In genomic region chr2:236051351-236051750, GRCh38 we compare ENCODE assay signal across 17 cellular contexts.
DNase-seq lines count a peak whose midpoint lies in the region; ATAC-seq and TF ChIP-seq lines count a peak whose summit lies in the region.
"Had no signal": no experiment of that assay in that cellular context is flagged by ENCODE, and none has a peak within 500 bp of the region (broad histone marks: within the 10 kb centered on the region; RNA-seq: fewer than 3 reads in every experiment).

No MANE protein-coding gene starts in this region.

- no peak overlapping the region for H3K23ac ChIP-seq in IMR-90 (ENCODE audit: low read depth, low read length)

- in situ Hi-C loops in IMR-90 (cut with MboI; ENCODE audit: low sequenced_read_pairs) = no loop called here
- in situ Hi-C loops in transverse colon (cut with MboI; ENCODE audit: low pct_ligation_motif_present in 1 of 4, low pct_unique_long_range_greater_than_20kb in 1 of 4, low sequenced_read_pairs in 3 of 4) = no loop called here

- no peak overlapping the region for H3K4ac ChIP-seq in IMR-90 (ENCODE audit: low read depth, low read length)

- H2AFZ ChIP-seq in IMR-90 (replicated peaks; ENCODE audit: low read length, poor library complexity) = peak overlapping the region; percentile 21

- peak overlapping the region; percentile 70 for H2AK9ac ChIP-seq in IMR-90 (replicated peaks; ENCODE audit: low read depth, low read length, poor library complexity)

- dilution Hi-C loops in IMR-90 (cut with HindIII; ENCODE audit: low sequenced_read_pairs, unreplicated experiment) = no loop called here

- H3K27me3 ChIP-seq in IMR-90 (ENCODE audit: control insufficient read depth, insufficient read depth, low read length) (no peaks in the 10 kb centered on the region), thyroid gland (no peaks in the 10 kb centered on the region), transverse colon (no peaks in the 10 kb centered on the region)
- H3K27me3 ChIP-seq: BLaER1 had no signal

- no peak overlapping the region for H2AK5ac ChIP-seq in IMR-90 (ENCODE audit: low read depth, low read length)

- H3K36me3 Mint-ChIP-seq in type B pancreatic cell = peaks cover 24% of the 10 kb centered on the region
- H3K36me3 Mint-ChIP-seq: CD14-positive monocyte; CD4-positive, alpha-beta memory T cell; IgD-negative memory B cell had no signal

- no peaks in the 10 kb centered on the region for H3K79me1 ChIP-seq in IMR-90 (ENCODE audit: low read depth in 1 of 2, low read length in 2 of 2)

- no peak overlapping the region for H2BK20ac ChIP-seq in IMR-90 (ENCODE audit: low read depth, low read length)

- peaks cover 34% of the 10 kb centered on the region for H3K4me1 Mint-ChIP-seq in type B pancreatic cell (ENCODE audit: unreplicated experiment)
- H3K4me1 Mint-ChIP-seq: CD14-positive monocyte, IgD-negative memory B cell had no signal

- TF ChIP-seq EP300 in transverse colon (IDR thresholded peaks at IDR 0.05; ENCODE audit: low read depth) = no peak

- H3K9me1 ChIP-seq in IMR-90 (ENCODE audit: insufficient read depth, low read length) = no peaks in the 10 kb centered on the region

- peaks cover 10% of the 10 kb centered on the region for H3K36me3 ChIP-seq in IMR-90 (ENCODE audit: control insufficient read depth, insufficient read depth, low read length)
- no peaks in the 10 kb centered on the region for H3K36me3 ChIP-seq in thyroid gland
- H3K36me3 ChIP-seq in transverse colon = peaks cover 0 to 3% (median 0%) of the 10 kb centered on the region in 4 donors

- no peak overlapping the region for H3K14ac ChIP-seq in IMR-90 (replicated peaks; ENCODE audit: low read depth, low read length)

- no TSS peak for BruUV-seq in IMR-90 (replicated peaks; lab: Mats Ljungman, UMichigan)

- no peak for TF ChIP-seq RAD21 in IMR-90 (IDR thresholded peaks at IDR 0.05; ENCODE audit: low read length)

- H4K20me1 ChIP-seq in IMR-90 (ENCODE audit: insufficient read depth, low read length) = no peaks in the 10 kb centered on the region

- H4K5ac ChIP-seq in IMR-90 (ENCODE audit: low read depth, low read length) = no peak overlapping the region

- WGBS in IMR-90 (ENCODE audit: extremely low coverage in 2 of 2, insufficient read length in 1 of 2), 2 experiments = 29% methylated on average over 1 of the region's 10 CpGs; no CpG with 5 or more reads in 1 of the 2 experiments
- 72 to 78% methylated on average over 10 of the region's 10 CpGs for WGBS in thyroid gland, 2 donors
- WGBS in transverse colon (ENCODE audit: low coverage in 1 of 2), 2 donors = 66 to 86% methylated on average over 1 to 10 of the region's 10 CpGs

- no peak overlapping the region for H3K4me3 Mint-ChIP-seq in type B pancreatic cell
- H3K4me3 Mint-ChIP-seq: CD14-positive monocyte; CD4-positive, alpha-beta memory T cell; IgD-negative memory B cell had no signal

- H3K4me1 ChIP-seq in IMR-90 (ENCODE audit: control insufficient read depth, insufficient read depth, low read length) (no peaks in the 10 kb centered on the region), thyroid gland (no peaks in the 10 kb centered on the region), transverse colon (peaks cover 0 to 11% (median 2%) of the 10 kb centered on the region in 4 donors)

- H2BK15ac ChIP-seq in IMR-90 (ENCODE audit: low read depth, low read length) = no peak overlapping the region

- H3K9me3 Mint-ChIP-seq in type B pancreatic cell = no peaks in the 10 kb centered on the region

- H3K56ac ChIP-seq in IMR-90 (ENCODE audit: extremely low read depth, insufficient read depth, low read length) = no peak overlapping the region

- no peak overlapping the region for H3K4me2 ChIP-seq in IMR-90 (ENCODE audit: low read depth, low read length)
- H3K4me2 ChIP-seq: BLaER1 had no signal

- no peak overlapping the region for H2BK120ac ChIP-seq in IMR-90 (ENCODE audit: low read depth, low read length)

- H3K27me3 Mint-ChIP-seq in type B pancreatic cell = peaks cover 9% of the 10 kb centered on the region

- no peak for DNase-seq in left cardiac atrium
- no peak for DNase-seq in left ventricle myocardium superior
- no peak for DNase-seq in IMR-90
- peak; percentile 47 for DNase-seq in mesenteric fat pad (ENCODE audit: low spot score)
- no peak for DNase-seq in type B pancreatic cell (ENCODE audit: extremely low spot score, unreplicated experiment)
- DNase-seq in thyroid gland = no peak
- no peak for DNase-seq in transverse colon
- DNase-seq: 8988T; CD4-positive, alpha-beta memory T cell; DMS153; DMS79; GDM1; GOT3; HCEC 1CT had no signal

- ATAC-seq in left cardiac atrium = peak; percentile 44 to 83
- ATAC-seq in left ventricle myocardium superior = no peak
- ATAC-seq in IMR-90 (ENCODE audit: low read depth) = no peak

- CTCF ChIA-PET in IMR-90 (lab: Yijun Ruan, JAX) = no interaction called here

- TF ChIP-seq POLR2A in IMR-90 (IDR thresholded peaks at IDR 0.05; ENCODE audit: low read depth, low read length) (no peak), thyroid gland (IDR thresholded peaks at IDR 0.05) (no peak), transverse colon (IDR thresholded peaks at IDR 0.05) (no peak)

- H3K4me3 ChIP-seq in IMR-90 (ENCODE audit: insufficient read depth, low read depth, low read length) (no peak overlapping the region), thyroid gland (replicated peaks in 1 of 3) (no peak overlapping the region), transverse colon (no peak overlapping the region)
- H3K4me3 ChIP-seq: BLaER1 had no signal

- H3K27ac ChIP-seq in IMR-90 (ENCODE audit: insufficient read depth, low read length) (no peak overlapping the region), thyroid gland (no peak overlapping the region), transverse colon (no peak overlapping the region)
- H3K27ac ChIP-seq: BLaER1 had no signal

- POLR2A ChIA-PET in IMR-90 (lab: Charles Lee; ENCODE audit: unreplicated experiment) = no interaction called here

- H3K18ac ChIP-seq in IMR-90 (ENCODE audit: low read depth, low read length) = no peak overlapping the region

- no peak overlapping the region for H2BK5ac ChIP-seq in IMR-90 (ENCODE audit: low read depth, low read length, poor library complexity, severe bottlenecking)

- H3K9me3 ChIP-seq in IMR-90 (ENCODE audit: control insufficient read depth, insufficient read depth, low read length) (no peaks in the 10 kb centered on the region), thyroid gland (no peaks in the 10 kb centered on the region), transverse colon (no peaks in the 10 kb centered on the region)
- H3K9me3 ChIP-seq: BLaER1 had no signal

- H3K27ac Mint-ChIP-seq in type B pancreatic cell = no peak overlapping the region
- H3K27ac Mint-ChIP-seq: CD14-positive monocyte; CD4-positive, alpha-beta memory T cell; IgD-negative memory B cell had no signal

- H4K8ac ChIP-seq in IMR-90 (ENCODE audit: low read depth in 2 of 2, low read length in 2 of 2) = no peak overlapping the region

- intact Hi-C loops in left cardiac atrium (cut with DNase I) (no loop called here), left ventricle myocardium superior (cut with micrococcal nuclease) (no loop called here), IMR-90 (cut with micrococcal nuclease) (no loop called here), thyroid gland (cut with DNase I) (no loop called here), transverse colon (cut with DNase I; ENCODE audit: low total_unique reads) (no loop called here)

- TF ChIP-seq CTCF in IMR-90 (conservative IDR thresholded peaks at IDR 0.05; ENCODE audit: low read depth, low read length) = no peak
- TF ChIP-seq CTCF in type B pancreatic cell (conservative IDR thresholded peaks at IDR 0.05) = no peak
- TF ChIP-seq CTCF in thyroid gland (IDR thresholded peaks at IDR 0.05) = no peak
- TF ChIP-seq CTCF in transverse colon (IDR thresholded peaks at IDR 0.05) = no peak

- H4K91ac ChIP-seq in IMR-90 (ENCODE audit: insufficient read depth, low read depth, low read length) = no peak overlapping the region

- H3K9ac ChIP-seq in IMR-90 (ENCODE audit: low read depth, low read length) = no peak overlapping the region
- H3K9ac ChIP-seq: BLaER1 had no signal

TF ChIP-seq in IMR-90, 13 proteins besides CTCF, POLR2A, EP300 and RAD21:
- no peak for TF ChIP-seq MXI1 (IDR thresholded peaks at IDR 0.05; ENCODE audit: borderline replicate concordance, low read depth, low read length)
- no peak for TF ChIP-seq BHLHE40 (IDR thresholded peaks at IDR 0.05; ENCODE audit: low read depth, low read length)
- no peak for TF ChIP-seq RCOR1 (IDR thresholded peaks at IDR 0.05; ENCODE audit: insufficient replicate concordance, low read length)
- TF ChIP-seq MAFK (IDR thresholded peaks at IDR 0.05; ENCODE audit: low read depth, low read length) = no peak
- TF ChIP-seq ELK1 (IDR thresholded peaks at IDR 0.05; ENCODE audit: borderline replicate concordance, low read depth, low read length) = no peak
- TF ChIP-seq NFE2L2 (IDR thresholded peaks at IDR 0.05; ENCODE audit: low read depth, low read length) = no peak
- no peak for TF ChIP-seq USF2 (IDR thresholded peaks at IDR 0.05; ENCODE audit: low read depth, low read length)
- TF ChIP-seq CHD1 (IDR thresholded peaks at IDR 0.05; ENCODE audit: low read depth, low read length) = no peak
- no peak for TF ChIP-seq CEBPB (IDR thresholded peaks at IDR 0.05; ENCODE audit: low read depth, low read length)
TF ChIP-seq in IMR-90: peak in this region for 0.

Comparison
In these comparisons a context has a peak if more than half of its experiments do, and no peak if none do; other contexts are left out.
1. ATAC-seq: peak in left cardiac atrium (2 of 2); none in left ventricle myocardium superior (single experiment) and IMR-90 (single experiment).